Comparison of ENCODE assay signal across 8 cellular contexts in the genomic region with DNA sequence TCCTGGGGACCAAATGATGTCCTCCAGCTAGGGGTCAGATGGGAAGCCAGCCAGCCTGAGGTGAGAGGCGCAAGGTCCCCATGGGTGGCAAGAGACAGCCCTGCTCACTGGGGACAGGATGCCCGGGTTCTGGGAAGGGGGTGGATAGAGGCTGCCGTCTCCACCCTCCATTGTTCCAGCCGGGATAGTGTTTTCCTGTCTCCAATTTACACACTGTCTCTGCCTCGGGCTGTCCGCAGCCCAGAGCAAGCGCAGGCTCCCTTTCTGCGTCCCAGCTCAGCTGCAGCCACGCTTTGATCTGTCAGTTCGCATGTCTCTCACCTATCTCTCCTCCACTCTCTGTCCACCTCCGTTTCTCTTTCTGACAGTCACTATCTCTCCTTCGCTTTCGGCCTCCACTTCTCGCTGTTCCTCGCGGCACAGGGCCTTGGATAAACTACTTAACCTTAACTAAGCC. TPM values are rescaled to one million over a fixed set of nuclear protein-coding genes. Genes with fewer than 3 reads are reported as not detected.
A peak's percentile ranks its signal among the peaks of the same experiment; 100 is the strongest.
DNase-seq lines count a peak whose midpoint lies in the region; ATAC-seq and TF ChIP-seq lines count a peak whose summit lies in the region.
"Had no signal": no experiment of that assay in that cellular context is flagged by ENCODE, and none has a peak within 500 bp of the region (broad histone marks: within the 10 kb centered on the region; RNA-seq: fewer than 3 reads in every experiment).

No MANE protein-coding gene starts in this region.

- no peak for ATAC-seq in GM18498 (IDR thresholded peaks at IDR 0.05; ENCODE audit: unreplicated experiment)

- WGBS in esophagus muscularis mucosa = 25% methylated on average over 16 of the region's 16 CpGs

- H3K27ac Mint-ChIP-seq in mesothelial cell of epicardium = peak overlapping the region; percentile 96

- TF ChIP-seq CTCF in esophagus muscularis mucosa (IDR thresholded peaks at IDR 0.05) = no peak
- TF ChIP-seq CTCF in mesothelial cell of epicardium (IDR thresholded peaks at IDR 0.05; ENCODE audit: unreplicated experiment) = no peak
- no peak for TF ChIP-seq CTCF in vagina (IDR thresholded peaks at IDR 0.05)

- peaks cover 19 to 58% (median 51%) of the 10 kb centered on the region in 4 donors for H3K4me1 ChIP-seq in esophagus muscularis mucosa
- peaks cover 40% of the 10 kb centered on the region for H3K4me1 ChIP-seq in vagina

- H3K4me3 Mint-ChIP-seq in mesothelial cell of epicardium = peak overlapping the region; percentile 97

- H3K36me3 ChIP-seq in esophagus muscularis mucosa = peaks cover 9 to 41% (median 38%) of the 10 kb centered on the region in 4 donors
- H3K36me3 ChIP-seq in vagina = peaks cover 0 to 38% of the 10 kb centered on the region in 2 donors

- DNase-seq in NCI-H748 treated with DMSO at 0.1 percent for 48 hours (lab: John Stamatoyannopoulos, UW) = peak; percentile 15
- DNase-seq in esophagus muscularis mucosa (ENCODE audit: extremely low spot score) = no peak
- no peak for DNase-seq in mesothelial cell of epicardium (ENCODE audit: low spot score in 2 of 2, unreplicated experiment in 2 of 2)
- no peak for DNase-seq in vagina (ENCODE audit: extremely low spot score in 2 of 2)
- no peak for DNase-seq in dedifferentiated amniotic fluid mesenchymal stem cell (ENCODE audit: extremely low spot score)
- DNase-seq in stimulated activated naive CD4-positive, alpha-beta T cell treated with Interleukin-2 at 50 U/mL for 16 hours (lab: John Stamatoyannopoulos, UW) = no peak
- DNase-seq: activated T-cell treated with anti-CD3 and anti-CD28 coated beads for 4 hours had no signal

- no peaks in the 10 kb centered on the region for H3K27me3 Mint-ChIP-seq in mesothelial cell of epicardium (ENCODE audit: low read depth)

- intact Hi-C loops in esophagus muscularis mucosa (cut with DNase I) (no loop called here), vagina (cut with DNase I) (no loop called here)

- H3K27ac ChIP-seq in esophagus muscularis mucosa (replicated peaks in 1 of 4) = peak overlapping the region; percentile 85 to 91 (median 88)
- peak overlapping the region; percentile 89 for H3K27ac ChIP-seq in vagina

- no peaks in the 10 kb centered on the region for H3K9me3 Mint-ChIP-seq in mesothelial cell of epicardium

- peak overlapping the region; percentile 76 to 93 (median 76) for H3K4me3 ChIP-seq in esophagus muscularis mucosa
- H3K4me3 ChIP-seq in vagina = peak overlapping the region; percentile 73 to 92

- no peak for TF ChIP-seq EP300 in esophagus muscularis mucosa (IDR thresholded peaks at IDR 0.05)

- H3K36me3 Mint-ChIP-seq in mesothelial cell of epicardium = peaks cover 7% of the 10 kb centered on the region

- peaks cover 36% of the 10 kb centered on the region for H3K4me1 Mint-ChIP-seq in mesothelial cell of epicardium

- TF ChIP-seq POLR2A in esophagus muscularis mucosa (IDR thresholded peaks at IDR 0.05; ENCODE audit: low read depth) (no peak), vagina (IDR thresholded peaks at IDR 0.05) (no peak)

- H3K9me3 ChIP-seq in esophagus muscularis mucosa (no peaks in the 10 kb centered on the region), vagina (no peaks in the 10 kb centered on the region)

- H3K27me3 ChIP-seq in esophagus muscularis mucosa (no peaks in the 10 kb centered on the region), vagina (no peaks in the 10 kb centered on the region)

RNA-seq across cellular contexts. Expression of gene EPHB4, which starts 2.1 kb away (rescaled TPM):
- total RNA-seq in esophagus muscularis mucosa (10 to 100 TPM; 26.2 to 92.4 (median 59.0) TPM), mesothelial cell of epicardium (120 to 127 TPM (median 125 TPM) in 3 replicates), vagina (72.4 TPM)

RNA-seq across cellular contexts. Expression of gene SLC12A9, which starts 27.3 kb away (rescaled TPM):
- 10 to 100 TPM; 15.0 to 26.0 (median 19.9) TPM for total RNA-seq in esophagus muscularis mucosa
- total RNA-seq in mesothelial cell of epicardium = 30.9 to 39.1 TPM (median 37.5 TPM) in 3 replicates
- 15.7 TPM for total RNA-seq in vagina

RNA-seq across cellular contexts. Expression of gene TRIP6, which starts 41.9 kb away (rescaled TPM):
- total RNA-seq in esophagus muscularis mucosa (10 to 100 TPM; 60.2 to 89.9 (median 81.2) TPM), mesothelial cell of epicardium (101 to 109 TPM (median 107 TPM) in 3 replicates), vagina (52.1 TPM)

RNA-seq across cellular contexts. Expression of gene SRRT, which starts 49.7 kb away (rescaled TPM):
- total RNA-seq in esophagus muscularis mucosa (10 to 100 TPM; 47.2 to 69.6 (median 61.7) TPM), mesothelial cell of epicardium (229 to 245 TPM (median 240 TPM) in 3 replicates), vagina (96.5 TPM)
